12 cellular contexts compared by ENCODE assay signal in genomic region chr2:46803911-46804670, GRCh38.
DNase-seq lines count a peak whose midpoint lies in the region; ATAC-seq and TF ChIP-seq lines count a peak whose summit lies in the region.
"Had no signal": no experiment of that assay in that cellular context is flagged by ENCODE, and none has a peak within 500 bp of the region (broad histone marks: within the 10 kb centered on the region; RNA-seq: fewer than 3 reads in every experiment).

No MANE protein-coding gene starts in this region.

- POLR2A ChIA-PET in PC-9 (lab: Charles Lee; ENCODE audit: unreplicated experiment), result interaction anchor here (0.6 kb wide), 1 partner anchor 12 kb away, joined by 6 read pairs; no protein-coding TSS in a partner anchor

- in situ Hi-C loops in HAP-1 (cut with MboI; ENCODE audit: low sequenced_read_pairs), result no loop called here

- no peaks in the 10 kb centered on the region for H3K27me3 ChIP-seq in PC-9 (ENCODE audit: insufficient read depth, low read depth)
- H3K27me3 ChIP-seq in HAP-1 (ENCODE audit: low read depth), result 0 out of 2 replicates have a peak, but pooled peaks cover 5% of the 10 kb centered on the region
- H3K27me3 ChIP-seq: upper lobe of right lung had no signal

- H3K4me1 ChIP-seq in PC-9 (replicated peaks; ENCODE audit: insufficient read depth) (peaks cover 19% of the 10 kb centered on the region), HAP-1 (no peaks in the 10 kb centered on the region)

- BruUV-seq in Calu3 (replicated peaks; lab: Mats Ljungman, UMichigan) (no TSS peak), PC-9 (replicated peaks; lab: Mats Ljungman, UMichigan) (no TSS peak)

- TF ChIP-seq CTCF in Calu3 (IDR thresholded peaks at IDR 0.05; ENCODE audit: unreplicated experiment), result no peak
- TF ChIP-seq CTCF in PC-9 (conservative IDR thresholded peaks at IDR 0.05), result no peak
- TF ChIP-seq CTCF in omental fat pad (IDR thresholded peaks at IDR 0.05), result no peak

- H3K4me3 ChIP-seq in PC-9 (no peak overlapping the region), HAP-1 (no peak overlapping the region)
- H3K4me3 ChIP-seq: upper lobe of right lung had no signal

- peak overlapping the region; percentile 29 for H3K4me2 ChIP-seq in PC-9

- DNase-seq in Calu3 (peak; percentile 75), PC-9 (peak; percentile 53 to 86), fibroblast of gingiva (ENCODE audit: low read depth) (peak; percentile 72), omental fat pad (ENCODE audit: low spot score) (no peak), GDM1 (lab: John Stamatoyannopoulos, UW) (no peak), occipital lobe (lab: John Stamatoyannopoulos, UW) (no peak), HAP-1 (ENCODE audit: low spot score in 2 of 2) (no peak), NCI-H526 (lab: John Stamatoyannopoulos, UW) (no peak)
- DNase-seq: activated gamma-delta T cell, NCI-H524 treated with DMSO at 0.1 percent for 48 hours, T-helper 9 cell, upper lobe of right lung had no signal

- no peaks in the 10 kb centered on the region for H4K20me1 ChIP-seq in PC-9 (ENCODE audit: insufficient read depth)

- CTCF ChIA-PET in Calu3 (lab: Charles Lee) (interaction anchor here (0.5 to 1.6 kb wide), 6 partner anchors 10 to 1000 kb away, joined by 3 to 7 read pairs (median 4); no protein-coding TSS in a partner anchor), PC-9 (lab: Charles Lee) (interaction anchor here (0.6 to 0.7 kb wide), 3 partner anchors 26 to 991 kb away, joined by 3 to 6 read pairs (median 4); no protein-coding TSS in a partner anchor)

- H3K36me3 ChIP-seq in PC-9 (ENCODE audit: low read depth) (no peaks in the 10 kb centered on the region), HAP-1 (replicated peaks) (no peaks in the 10 kb centered on the region)
- H3K36me3 ChIP-seq: upper lobe of right lung had no signal

- H3K9me3 ChIP-seq in PC-9 (ENCODE audit: insufficient read depth, low read depth) (no peaks in the 10 kb centered on the region), HAP-1 (no peaks in the 10 kb centered on the region)
- H3K9me3 ChIP-seq: upper lobe of right lung had no signal

- no peaks in the 10 kb centered on the region for H3K9me2 ChIP-seq in PC-9 (ENCODE audit: insufficient read depth)

- H3K27ac Mint-ChIP-seq in Calu3 (ENCODE audit: unreplicated experiment), result peak overlapping the region; percentile 11

- no peak overlapping the region for H2AFZ ChIP-seq in PC-9

- H3F3A ChIP-seq in PC-9 (ENCODE audit: insufficient read depth, low read depth), result peaks cover 8% of the 10 kb centered on the region

- ATAC-seq in omental fat pad (ENCODE audit: low FRiP score), result peak; percentile 53
- ATAC-seq: upper lobe of right lung had no signal

- no peak overlapping the region for H3K4me3 Mint-ChIP-seq in Calu3 (ENCODE audit: low read depth, unreplicated experiment)

- H3K36me3 Mint-ChIP-seq in Calu3 (ENCODE audit: insufficient read depth, unreplicated experiment), result no peaks in the 10 kb centered on the region

- 0 out of 2 replicates have a peak overlapping the region, but pooled peaks have one; percentile 20 for H3K27ac ChIP-seq in PC-9
- H3K27ac ChIP-seq: upper lobe of right lung had no signal

- H3K27me3 Mint-ChIP-seq in Calu3 (ENCODE audit: unreplicated experiment), result no peaks in the 10 kb centered on the region

- intact Hi-C loops in Calu3 (cut with micrococcal nuclease; ENCODE audit: unreplicated experiment), result loop anchor here (2.0 to 5.0 kb wide), 2 partner anchors 43 to 73 kb away; no protein-coding TSS in a partner anchor
- intact Hi-C loops in PC-9 (cut with micrococcal nuclease; ENCODE audit: unreplicated experiment), result loop anchor here (1.0 kb wide), 1 partner anchor 51 kb away; no protein-coding TSS in a partner anchor

- H3K4me1 Mint-ChIP-seq in Calu3 (ENCODE audit: low read depth, unreplicated experiment), result peaks cover 46% of the 10 kb centered on the region

- no peaks in the 10 kb centered on the region for H3K79me2 ChIP-seq in PC-9 (ENCODE audit: low read depth)

- peaks cover 5% of the 10 kb centered on the region for H3K9me3 Mint-ChIP-seq in Calu3 (ENCODE audit: low read depth, unreplicated experiment)

Comparison
In these comparisons a context has a peak if more than half of its experiments do, and no peak if none do; other contexts are left out.
1. DNase-seq: peak in Calu3 (single experiment), PC-9 (2 of 2) and fibroblast of gingiva (single experiment); none in omental fat pad (single experiment), GDM1 (single experiment), occipital lobe (single experiment), HAP-1 (0 of 2) and NCI-H526 (0 of 2).